8 cellular contexts compared by ENCODE assay signal in genomic region chr6:144343736-144344428, GRCh38. TPM values are rescaled to one million over a fixed set of nuclear protein-coding genes. Genes with fewer than 3 reads are reported as not detected.
DNase-seq lines count a peak whose midpoint lies in the region; ATAC-seq, FAIRE-seq and TF ChIP-seq lines count a peak whose summit lies in the region.

No MANE protein-coding gene starts in this region.

- in situ Hi-C loops in GM12878 (cut with MboI) = no loop called here

- peak overlapping the region; percentile 85 for H3K9ac ChIP-seq in GM12878 (ENCODE audit: control insufficient read depth, insufficient read depth, low read length)

- H3K4me3 ChIP-seq in GM12875 (ENCODE audit: low read depth, low read length) (peak overlapping the region; percentile 8), GM12878 (peak overlapping the region; percentile 82), muscle layer of duodenum (ENCODE audit: low read depth in 1 of 2, low read length in 2 of 2) (peak overlapping the region in 1 of 2 donors; percentile 8)

- BruUV-seq in GM12878 (replicated peaks; lab: Mats Ljungman, UMichigan) = no TSS peak

- peak; percentile 35; the same call in 1 of the 2 replicates for TF ChIP-seq POLR2A in GM12878 (IDR thresholded peaks at IDR 0.05; ENCODE audit: low read depth, low read length)

- intact Hi-C loops in GM12878 (cut with micrococcal nuclease; ENCODE audit: unreplicated experiment) = no loop called here

- WGBS in GM12878 (ENCODE audit: insufficient coverage, insufficient replicate concordance, low lambda C conversion rate, missing lambda C conversion rate) = 6% methylated on average over 10 of the region's 10 CpGs

- peak; percentile 47 for ATAC-seq in GM21717 (IDR thresholded peaks at IDR 0.05; ENCODE audit: unreplicated experiment)
- peak; percentile 51 for ATAC-seq in GM12878

- peak in 1 of 2 experiments; percentile 74; a peak in 3 of 4 replicates for TF ChIP-seq EP300 in GM12878 (IDR thresholded peaks at IDR 0.05; ENCODE audit: borderline replicate concordance in 1 of 2, control insufficient read depth in 1 of 2, low read depth in 2 of 2, low read length in 2 of 2)

- peaks cover 41% of the 10 kb centered on the region for H3K4me1 ChIP-seq in GM12878 (ENCODE audit: control insufficient read depth, insufficient read depth, low read length)
- peaks cover 13 to 16% of the 10 kb centered on the region in 2 donors for H3K4me1 ChIP-seq in muscle layer of duodenum (ENCODE audit: control insufficient read depth in 1 of 2, insufficient read depth in 2 of 2, low read length in 2 of 2)

- RAD21 ChIA-PET in GM12878 (lab: Charles Lee; ENCODE audit: unreplicated experiment) = interaction anchor here (0.7 to 3.3 kb wide), 7 partner anchors 9 to 136 kb away, joined by 3 to 24 read pairs (median 4); no protein-coding TSS in a partner anchor

- CTCF ChIA-PET in GM12878 (lab: Yijun Ruan, JAX) = interaction anchor here (0.6 to 1.7 kb wide), 8 partner anchors 8 to 371 kb away, joined by 3 to 5 read pairs (median 3); no protein-coding TSS in a partner anchor

- SMC1A ChIA-PET in GM12878 (lab: Charles Lee; ENCODE audit: uncharacterized antibody, unreplicated experiment) = interaction anchor here (0.6 to 5.3 kb wide), 18 partner anchors 9 to 1431 kb away, joined by 3 to 35 read pairs (median 3); no protein-coding TSS in a partner anchor

- no peak for TF ChIP-seq RAD21 in GM12878 (IDR thresholded peaks at IDR 0.05; ENCODE audit: insufficient read depth, low read depth, low read length)

- POLR2A ChIA-PET in GM12878 (lab: Charles Lee) = interaction anchor here (0.7 to 2.2 kb wide), 4 partner anchors 9 to 660 kb away, joined by 3 to 17 read pairs (median 4); no protein-coding TSS in a partner anchor

- no peaks in the 10 kb centered on the region for H3K9me3 ChIP-seq in GM12878 (replicated peaks; ENCODE audit: control insufficient read depth, insufficient read depth, low read length)
- H3K9me3 ChIP-seq in muscle layer of duodenum (ENCODE audit: control insufficient read depth in 1 of 2, low read length in 2 of 2) = no peaks in the 10 kb centered on the region

- H3K27ac ChIP-seq in GM12878 (ENCODE audit: control insufficient read depth, insufficient read depth) (peak overlapping the region; percentile 97), muscle layer of duodenum (ENCODE audit: low read length) (peak overlapping the region; percentile 27)

- no peaks in the 10 kb centered on the region for H4K20me1 ChIP-seq in GM12878 (ENCODE audit: control insufficient read depth, insufficient read depth)

- H3K79me2 ChIP-seq in GM12878 (ENCODE audit: control insufficient read depth, insufficient read depth, low read length) = peaks cover 39% of the 10 kb centered on the region

- peak overlapping the region; percentile 88 for H3K4me2 ChIP-seq in GM12878 (ENCODE audit: control insufficient read depth, insufficient read depth)

- no peak for TF ChIP-seq CTCF in GM12875 (IDR thresholded peaks at IDR 0.05; ENCODE audit: borderline replicate concordance, insufficient read depth, low read depth, low read length)
- no peak for TF ChIP-seq CTCF in GM12878 (IDR thresholded peaks at IDR 0.05 in 2 of 3, conservative IDR thresholded peaks at IDR 0.05 in 1 of 3; ENCODE audit: control insufficient read depth in 2 of 3, extremely low read depth in 1 of 3, insufficient read depth in 1 of 3, low read depth in 3 of 3, low read length in 3 of 3)

- H2AFZ ChIP-seq in GM12878 (ENCODE audit: control insufficient read depth, low read depth, low read length) = peak overlapping the region; percentile 63

- DNase-seq in LHCN-M2 (ENCODE audit: low read depth) (peak; percentile 49), GM12878 (ENCODE audit: low read depth, low spot score) (peak; percentile 69), DMS153 (lab: John Stamatoyannopoulos, UW) (no peak), hypothalamus (lab: John Stamatoyannopoulos, UW) (no peak), cerebellum (ENCODE audit: low spot score) (no peak)

- H3K36me3 ChIP-seq in GM12878 (ENCODE audit: control insufficient read depth in 2 of 2, insufficient read depth in 2 of 2, low read length in 1 of 2) (no peaks in the 10 kb centered on the region), muscle layer of duodenum (ENCODE audit: control insufficient read depth in 1 of 2, insufficient read depth in 2 of 2, low read length in 2 of 2) (no peaks in the 10 kb centered on the region)

- FAIRE-seq in GM12878 (lab: Jason Lieb, UNC) = peak; percentile 31

- no peaks in the 10 kb centered on the region for H3K27me3 ChIP-seq in GM12878 (replicated peaks in 1 of 2; ENCODE audit: control insufficient read depth in 2 of 2, insufficient read depth in 2 of 2, low read length in 1 of 2)
- no peaks in the 10 kb centered on the region for H3K27me3 ChIP-seq in muscle layer of duodenum (ENCODE audit: low read depth, low read length)

TF ChIP-seq in GM12878, 131 proteins besides CTCF, POLR2A, EP300 and RAD21 (continues in another document):
- TF ChIP-seq IKZF1 (conservative IDR thresholded peaks at IDR 0.05) = 0 out of 2 replicates have a peak, but pooled peaks have one; percentile 14
- TF ChIP-seq ZNF384 (IDR thresholded peaks at IDR 0.05; ENCODE audit: borderline replicate concordance, low read depth, low read length) = peak; percentile 95
- 0 out of 2 replicates have a peak, but pooled peaks have one; percentile 26 for TF ChIP-seq MLLT1 (IDR thresholded peaks at IDR 0.05)
- 0 out of 2 replicates have a peak, but pooled peaks have one; percentile 35 for TF ChIP-seq NKRF (conservative IDR thresholded peaks at IDR 0.05)
- peak; percentile 72 for TF ChIP-seq RUNX3 (IDR thresholded peaks at IDR 0.05; ENCODE audit: low read length)
- TF ChIP-seq CREB1 (IDR thresholded peaks at IDR 0.05; ENCODE audit: low read depth) = peak; percentile 10; the same call in 1 of the 2 replicates
- TF ChIP-seq ZBED1 (IDR thresholded peaks at IDR 0.05; ENCODE audit: borderline replicate concordance) = 0 out of 2 replicates have a peak, but pooled peaks have one; percentile 42
- TF ChIP-seq ATF7 (IDR thresholded peaks at IDR 0.05; ENCODE audit: low read depth) = 0 out of 2 replicates have a peak, but pooled peaks have one; percentile 28
- TF ChIP-seq ZNF622 (IDR thresholded peaks at IDR 0.05) = no peak
- TF ChIP-seq MEF2A (IDR thresholded peaks at IDR 0.05; ENCODE audit: insufficient read depth, low read depth, low read length) = peak; percentile 60; the same call in 1 of the 2 replicates
- 0 out of 2 replicates have a peak, but pooled peaks have one; percentile 21 for TF ChIP-seq SIN3A (IDR thresholded peaks at IDR 0.05; ENCODE audit: low read depth, low read length)
- TF ChIP-seq FOS (IDR thresholded peaks at IDR 0.05; ENCODE audit: borderline replicate concordance, extremely low read depth, insufficient read length) = no peak
- TF ChIP-seq GATAD2B (conservative IDR thresholded peaks at IDR 0.05; ENCODE audit: low read depth) = 0 out of 2 replicates have a peak, but pooled peaks have one; percentile 18

RNA-seq across cellular contexts. Expression of gene UTRN, which starts 58.7 kb away (rescaled TPM):
- total RNA-seq in LHCN-M2 (2014; rRNA removed) (71.8 and 92.4 TPM in 2 replicates), GM12878 (2014; rRNA removed) (33.0 and 38.6 TPM in 2 replicates), GM12878 (2014; rRNA removed; fragmentation: Illumina TruSeq; extraction: Trizol) (52.6 and 57.4 TPM in 2 replicates), GM12878 (2021) (29.2 and 33.2 TPM in 2 replicates), cerebellum (53.7 TPM)
- polyA plus RNA-seq in LHCN-M2 (2012) = 21.7 TPM
- total RNA-seq in GM12878 (2013; cell fraction: nucleolus; rRNA removed) = 574 and 595 TPM in 2 replicates
- polyA plus RNA-seq in GM12878 (2011; ENCODE audit: low read depth) = 19.2 TPM
- polyA plus RNA-seq in GM12878 (2011; rRNA removed) (37.6 and 43.7 TPM in 2 replicates), GM12878 (2014; fragmentation: Illumina TruSeq; extraction: Trizol) (41.9 and 49.9 TPM in 2 replicates), GM12878 (2014; fragmentation: Nextera tagmentation; extraction: Ambion mirVana) (1 to 10 TPM; 1.6 to 5.6 TPM), GM12878 (2014; rRNA removed) (17.5 and 18.0 TPM in 2 replicates), GM12878 (2016; fragmentation: Nextera tagmentation; extraction: Ambion mirVana) (10 to 100 TPM; 14.9 to 15.3 TPM)
- polyA plus RNA-seq in GM12878 (2011; cell fraction: cytosol; rRNA removed) = 27.9 and 41.4 TPM in 2 replicates
- polyA plus RNA-seq in GM12878 (2011; cell fraction: nucleus; rRNA removed) = 55.5 and 58.1 TPM in 2 replicates
- polyA plus RNA-seq in GM12878 (2012) = 18.1 and 24.7 TPM in 2 replicates
- 173 and 300 TPM in 2 replicates for polyA minus RNA-seq in GM12878 (2011; rRNA and poly(A)+ RNA removed)
- polyA minus RNA-seq in GM12878 (2011; cell fraction: cytosol; rRNA and poly(A)+ RNA removed) = 47.0 and 51.8 TPM in 2 replicates
- 213 and 266 TPM in 2 replicates for polyA minus RNA-seq in GM12878 (2011; cell fraction: nucleus; rRNA and poly(A)+ RNA removed)

Comparison
In these comparisons a context has a peak if more than half of its experiments do, and no peak if none do; other contexts are left out.
1. DNase-seq: peak in LHCN-M2 (single experiment) and GM12878 (single experiment); none in DMS153 (single experiment), hypothalamus (0 of 51) and cerebellum (single experiment).